In the genomic region with DNA sequence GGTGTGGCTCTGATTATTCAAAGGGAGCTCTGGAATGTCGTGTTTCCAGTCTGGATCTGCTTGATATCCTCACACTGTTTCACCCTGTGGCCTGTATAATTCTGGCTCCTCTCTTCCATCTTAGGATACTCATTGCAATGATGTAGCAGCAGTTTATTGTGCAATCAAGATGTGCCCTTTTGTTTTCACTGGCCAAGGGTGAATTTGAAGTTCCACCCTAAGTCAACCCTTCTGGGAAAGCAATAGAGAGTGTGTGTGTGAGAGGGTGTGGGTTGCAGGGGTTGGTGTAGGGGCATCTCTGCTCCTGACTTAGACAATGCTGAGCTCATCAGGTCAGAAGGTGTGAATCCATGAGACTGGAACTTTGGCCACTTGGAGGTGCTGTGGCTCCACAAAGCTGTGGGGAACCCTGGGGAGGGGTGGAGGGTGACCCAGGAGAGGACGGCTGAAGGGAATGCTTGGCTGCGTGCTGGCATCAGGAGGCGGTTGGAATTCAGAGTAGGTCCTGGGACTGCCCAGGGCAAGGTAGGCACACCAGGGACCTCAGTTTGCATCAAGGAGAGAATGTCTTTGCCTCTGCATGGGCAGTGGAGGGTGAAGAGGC, we compare ENCODE assay signal across 8 cellular contexts.
DNase-seq lines count a peak whose midpoint lies in the region; ATAC-seq and TF ChIP-seq lines count a peak whose summit lies in the region.

No MANE protein-coding gene starts in this region.

- no peaks in the 10 kb centered on the region for H3K9me3 Mint-ChIP-seq in progenitor cell of endocrine pancreas (ENCODE audit: low read depth)

- peaks cover 6% of the 10 kb centered on the region for H3K27me3 Mint-ChIP-seq in progenitor cell of endocrine pancreas

- no peaks in the 10 kb centered on the region for H3K36me3 Mint-ChIP-seq in progenitor cell of endocrine pancreas (ENCODE audit: insufficient read depth)

- H3K4me1 Mint-ChIP-seq in progenitor cell of endocrine pancreas (ENCODE audit: low read depth) = peaks cover 8% of the 10 kb centered on the region

- ATAC-seq in HG02973 (IDR thresholded peaks at IDR 0.05; ENCODE audit: unreplicated experiment) = no peak

- no peak overlapping the region for H3K4me3 Mint-ChIP-seq in progenitor cell of endocrine pancreas (ENCODE audit: low read depth)

- peak overlapping the region; percentile 9 for H3K27ac Mint-ChIP-seq in progenitor cell of endocrine pancreas

- TF ChIP-seq CTCF in progenitor cell of endocrine pancreas (IDR thresholded peaks at IDR 0.05; ENCODE audit: unreplicated experiment) = peak; percentile 35

- peak; percentile 34 to 69 for DNase-seq in NCI-H524 (lab: John Stamatoyannopoulos, UW)
- no peak for DNase-seq in NCI-H524 treated with DMSO at 0.1 percent for 48 hours (lab: John Stamatoyannopoulos, UW)
- DNase-seq in NCI-H1930 (lab: John Stamatoyannopoulos, UW) = peak; percentile 74 to 83
- peak; percentile 20 to 34 for DNase-seq in dermis microvascular lymphatic vessel endothelial cell (ENCODE audit: low read depth in 2 of 2)
- DNase-seq in progenitor cell of endocrine pancreas (ENCODE audit: low spot score, unreplicated experiment) = no peak
- DNase-seq in DMS79 (lab: John Stamatoyannopoulos, UW) = no peak
- no peak for DNase-seq in HuH-7.5 (ENCODE audit: low spot score)

Comparison
In these comparisons a context has a peak if more than half of its experiments do, and no peak if none do; other contexts are left out.
1. DNase-seq: peak in NCI-H524 (2 of 2), NCI-H1930 (2 of 2) and dermis microvascular lymphatic vessel endothelial cell (2 of 2); none in NCI-H524 treated with DMSO at 0.1 percent for 48 hours (single experiment), progenitor cell of endocrine pancreas (single experiment), DMS79 (single experiment) and HuH-7.5 (single experiment).